In the genomic region with DNA sequence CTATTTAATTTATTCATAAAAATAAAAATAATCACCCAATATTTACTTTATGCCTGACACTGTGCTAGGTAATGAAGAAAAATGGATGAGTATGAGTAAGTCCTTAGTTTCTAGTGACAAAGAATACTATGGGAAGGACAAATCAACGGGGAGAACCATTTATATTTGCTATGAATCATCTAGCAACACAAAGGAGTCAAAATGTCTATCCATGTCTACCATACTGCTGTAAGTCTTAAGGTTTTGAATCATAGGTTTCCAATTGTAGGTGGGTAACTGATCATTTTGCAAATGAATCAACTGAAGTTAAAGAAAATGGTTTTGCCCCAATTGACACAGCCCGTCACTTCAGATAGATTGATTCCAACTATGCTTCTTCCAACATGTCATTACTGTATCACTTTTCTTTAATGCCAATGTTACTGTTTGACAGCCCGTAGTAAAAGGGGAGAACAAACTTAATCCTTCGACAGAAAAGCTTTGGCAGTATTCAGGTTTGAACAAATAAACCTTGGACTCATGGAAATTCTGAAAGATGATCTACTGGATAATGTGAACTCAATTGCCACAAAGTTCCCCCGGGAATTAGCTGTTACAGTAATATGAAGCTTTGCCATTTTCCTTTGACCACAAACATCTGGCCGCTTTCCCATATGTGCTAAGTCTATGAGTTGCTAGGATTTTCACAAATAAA, we compare ENCODE assay signal across 1 cellular context.
TF ChIP-seq lines count a peak whose summit lies in the region.

No MANE protein-coding gene starts in this region.

TF ChIP-seq in HEK293T, 16 proteins besides CTCF, POLR2A, EP300 and RAD21:
- TF ChIP-seq FOXK2 (IDR thresholded peaks at IDR 0.05), result no peak
- TF ChIP-seq, protein P1, sequence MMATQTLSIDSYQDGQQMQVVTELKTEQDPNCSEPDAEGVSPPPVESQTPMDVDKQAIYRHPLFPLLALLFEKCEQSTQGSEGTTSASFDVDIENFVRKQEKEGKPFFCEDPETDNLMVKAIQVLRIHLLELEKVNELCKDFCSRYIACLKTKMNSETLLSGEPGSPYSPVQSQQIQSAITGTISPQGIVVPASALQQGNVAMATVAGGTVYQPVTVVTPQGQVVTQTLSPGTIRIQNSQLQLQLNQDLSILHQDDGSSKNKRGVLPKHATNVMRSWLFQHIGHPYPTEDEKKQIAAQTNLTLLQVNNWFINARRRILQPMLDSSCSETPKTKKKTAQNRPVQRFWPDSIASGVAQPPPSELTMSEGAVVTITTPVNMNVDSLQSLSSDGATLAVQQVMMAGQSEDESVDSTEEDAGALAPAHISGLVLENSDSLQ (IDR thresholded peaks at IDR 0.05), result peak; percentile 25; the same call in 1 of the 2 replicates
